1 cellular context compared by ENCODE assay signal in genomic region chr5:173015240-173016068, GRCh38.
TF ChIP-seq lines count a peak whose summit lies in the region.
"Not testable (repeated sequence)": the region's sequence is repeated elsewhere in the genome, so short reads cannot be mapped to it uniquely, and the experiment has no call there.

No MANE protein-coding gene starts in this region.

TF ChIP-seq in HepG2, 621 proteins besides CTCF, POLR2A, EP300 and RAD21 (continued from another document):
- TF ChIP-seq DRAP1 (CRISPR knock-in tag; IDR thresholded peaks at IDR 0.05), result peak; percentile 46; the same call in 1 of the 2 replicates
- 0 out of 2 replicates have a peak, but pooled peaks have one; percentile 44 for TF ChIP-seq ZFP91 (CRISPR knock-in tag; IDR thresholded peaks at IDR 0.05; ENCODE audit: borderline replicate concordance)
- TF ChIP-seq MED1 (CRISPR knock-in tag; IDR thresholded peaks at IDR 0.05), result peak; percentile 69
- TF ChIP-seq RCOR2 (CRISPR knock-in tag; IDR thresholded peaks at IDR 0.05), result peak; percentile 44; the same call in 1 of the 2 replicates
- TF ChIP-seq HOMEZ (CRISPR knock-in tag; IDR thresholded peaks at IDR 0.05; ENCODE audit: low read depth), result peak; percentile 24; the same call in 1 of the 2 replicates
- peak; percentile 73 for TF ChIP-seq PBX2 (CRISPR knock-in tag; IDR thresholded peaks at IDR 0.05)
- TF ChIP-seq, protein P1, sequence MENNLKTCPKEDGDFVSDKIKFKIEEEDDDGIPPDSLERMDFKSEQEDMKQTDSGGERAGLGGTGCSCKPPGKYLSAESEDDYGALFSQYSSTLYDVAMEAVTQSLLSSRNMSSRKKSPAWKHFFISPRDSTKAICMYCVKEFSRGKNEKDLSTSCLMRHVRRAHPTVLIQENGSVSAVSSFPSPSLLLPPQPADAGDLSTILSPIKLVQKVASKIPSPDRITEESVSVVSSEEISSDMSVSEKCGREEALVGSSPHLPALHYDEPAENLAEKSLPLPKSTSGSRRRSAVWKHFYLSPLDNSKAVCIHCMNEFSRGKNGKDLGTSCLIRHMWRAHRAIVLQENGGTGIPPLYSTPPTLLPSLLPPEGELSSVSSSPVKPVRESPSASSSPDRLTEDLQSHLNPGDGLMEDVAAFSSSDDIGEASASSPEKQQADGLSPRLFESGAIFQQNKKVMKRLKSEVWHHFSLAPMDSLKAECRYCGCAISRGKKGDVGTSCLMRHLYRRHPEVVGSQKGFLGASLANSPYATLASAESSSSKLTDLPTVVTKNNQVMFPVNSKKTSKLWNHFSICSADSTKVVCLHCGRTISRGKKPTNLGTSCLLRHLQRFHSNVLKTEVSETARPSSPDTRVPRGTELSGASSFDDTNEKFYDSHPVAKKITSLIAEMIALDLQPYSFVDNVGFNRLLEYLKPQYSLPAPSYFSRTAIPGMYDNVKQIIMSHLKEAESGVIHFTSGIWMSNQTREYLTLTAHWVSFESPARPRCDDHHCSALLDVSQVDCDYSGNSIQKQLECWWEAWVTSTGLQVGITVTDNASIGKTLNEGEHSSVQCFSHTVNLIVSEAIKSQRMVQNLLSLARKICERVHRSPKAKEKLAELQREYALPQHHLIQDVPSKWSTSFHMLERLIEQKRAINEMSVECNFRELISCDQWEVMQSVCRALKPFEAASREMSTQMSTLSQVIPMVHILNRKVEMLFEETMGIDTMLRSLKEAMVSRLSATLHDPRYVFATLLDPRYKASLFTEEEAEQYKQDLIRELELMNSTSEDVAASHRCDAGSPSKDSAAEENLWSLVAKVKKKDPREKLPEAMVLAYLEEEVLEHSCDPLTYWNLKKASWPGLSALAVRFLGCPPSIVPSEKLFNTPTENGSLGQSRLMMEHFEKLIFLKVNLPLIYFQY (CRISPR knock-in tag; IDR thresholded peaks at IDR 0.05; ENCODE audit: borderline replicate concordance), result peak; percentile 41; the same call in 1 of the 2 replicates
- TF ChIP-seq ARID4A (CRISPR knock-in tag; IDR thresholded peaks at IDR 0.05; ENCODE audit: borderline replicate concordance), result peak; percentile 47; the same call in 1 of the 2 replicates
- peak; percentile 39; the same call in 1 of the 2 replicates for TF ChIP-seq CREM (IDR thresholded peaks at IDR 0.05)
- not testable (repeated sequence) for TF ChIP-seq CREM (CRISPR knock-in tag; IDR thresholded peaks at IDR 0.05); NR2F6 (IDR thresholded peaks at IDR 0.05); FOXA1 (IDR thresholded peaks at IDR 0.05)
- TF ChIP-seq ASH2L (IDR thresholded peaks at IDR 0.05; ENCODE audit: insufficient read length, low read depth, low read length), result peak; percentile 20
- TF ChIP-seq ZNF784 (CRISPR knock-in tag; IDR thresholded peaks at IDR 0.05; ENCODE audit: borderline replicate concordance), result 0 out of 2 replicates have a peak, but pooled peaks have one; percentile 44
- TF ChIP-seq ZNF430 (CRISPR knock-in tag; IDR thresholded peaks at IDR 0.05), result peak; percentile 43; the same call in 1 of the 2 replicates
- TF ChIP-seq NR2F6 (CRISPR knock-in tag; IDR thresholded peaks at IDR 0.05), result 0 out of 2 replicates have a peak, but pooled peaks have one; percentile 19
- TF ChIP-seq ZBTB38 (CRISPR knock-in tag; IDR thresholded peaks at IDR 0.05), result peak; percentile 91
- peak; percentile 42; the same call in 1 of the 2 replicates for TF ChIP-seq RXRA (CRISPR knock-in tag; IDR thresholded peaks at IDR 0.05)
- TF ChIP-seq, protein P2, sequence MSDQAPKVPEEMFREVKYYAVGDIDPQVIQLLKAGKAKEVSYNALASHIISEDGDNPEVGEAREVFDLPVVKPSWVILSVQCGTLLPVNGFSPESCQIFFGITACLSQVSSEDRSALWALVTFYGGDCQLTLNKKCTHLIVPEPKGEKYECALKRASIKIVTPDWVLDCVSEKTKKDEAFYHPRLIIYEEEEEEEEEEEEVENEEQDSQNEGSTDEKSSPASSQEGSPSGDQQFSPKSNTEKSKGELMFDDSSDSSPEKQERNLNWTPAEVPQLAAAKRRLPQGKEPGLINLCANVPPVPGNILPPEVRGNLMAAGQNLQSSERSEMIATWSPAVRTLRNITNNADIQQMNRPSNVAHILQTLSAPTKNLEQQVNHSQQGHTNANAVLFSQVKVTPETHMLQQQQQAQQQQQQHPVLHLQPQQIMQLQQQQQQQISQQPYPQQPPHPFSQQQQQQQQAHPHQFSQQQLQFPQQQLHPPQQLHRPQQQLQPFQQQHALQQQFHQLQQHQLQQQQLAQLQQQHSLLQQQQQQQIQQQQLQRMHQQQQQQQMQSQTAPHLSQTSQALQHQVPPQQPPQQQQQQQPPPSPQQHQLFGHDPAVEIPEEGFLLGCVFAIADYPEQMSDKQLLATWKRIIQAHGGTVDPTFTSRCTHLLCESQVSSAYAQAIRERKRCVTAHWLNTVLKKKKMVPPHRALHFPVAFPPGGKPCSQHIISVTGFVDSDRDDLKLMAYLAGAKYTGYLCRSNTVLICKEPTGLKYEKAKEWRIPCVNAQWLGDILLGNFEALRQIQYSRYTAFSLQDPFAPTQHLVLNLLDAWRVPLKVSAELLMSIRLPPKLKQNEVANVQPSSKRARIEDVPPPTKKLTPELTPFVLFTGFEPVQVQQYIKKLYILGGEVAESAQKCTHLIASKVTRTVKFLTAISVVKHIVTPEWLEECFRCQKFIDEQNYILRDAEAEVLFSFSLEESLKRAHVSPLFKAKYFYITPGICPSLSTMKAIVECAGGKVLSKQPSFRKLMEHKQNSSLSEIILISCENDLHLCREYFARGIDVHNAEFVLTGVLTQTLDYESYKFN (CRISPR knock-in tag; conservative IDR thresholded peaks at IDR 0.05), result peak; percentile 78
- peak; percentile 76 for TF ChIP-seq PPARG (CRISPR knock-in tag; conservative IDR thresholded peaks at IDR 0.05)
- TF ChIP-seq ZNF281 (CRISPR knock-in tag; IDR thresholded peaks at IDR 0.05; ENCODE audit: borderline replicate concordance), result peak; percentile 18; the same call in 1 of the 2 replicates
- TF ChIP-seq ZNF782 (CRISPR knock-in tag; IDR thresholded peaks at IDR 0.05; ENCODE audit: borderline replicate concordance), result 0 out of 2 replicates have a peak, but pooled peaks have one; percentile 11
- 0 out of 2 replicates have a peak, but pooled peaks have one; percentile 16 for TF ChIP-seq ZNF331 (CRISPR knock-in tag; IDR thresholded peaks at IDR 0.05)
- TF ChIP-seq FOXA1 (CRISPR knock-in tag; IDR thresholded peaks at IDR 0.05), result 0 out of 2 replicates have a peak, but pooled peaks have one; percentile 6
TF ChIP-seq in HepG2: peak in this region for 61; not testable (repeated sequence) for 560.
